9 cellular contexts compared by ENCODE assay signal in genomic region chr1:16903054-16903453, GRCh38. TPM values are rescaled to one million over a fixed set of nuclear protein-coding genes. Genes with fewer than 3 reads are reported as not detected.
A peak's percentile ranks its signal among the peaks of the same experiment; 100 is the strongest.
DNase-seq lines count a peak whose midpoint lies in the region; ATAC-seq lines count a peak whose summit lies in the region.
"Had no signal": no experiment of that assay in that cellular context is flagged by ENCODE, and none has a peak within 500 bp of the region (broad histone marks: within the 10 kb centered on the region; RNA-seq: fewer than 3 reads in every experiment).

No MANE protein-coding gene starts in this region.

- ATAC-seq in activated CD8-positive, alpha-beta memory T cell treated with anti-CD3 and anti-CD28 coated beads, Interleukin-2, amount 10 ng/mL, durations not matched to agents 7 days and 5 days: no peak
- ATAC-seq in HG02642 (IDR thresholded peaks at IDR 0.05; ENCODE audit: poor library complexity, unreplicated experiment): no peak

- H3K27me3 ChIP-seq in subcutaneous abdominal adipose tissue (ENCODE audit: control insufficient read depth in 5 of 5, insufficient read depth in 4 of 5, low read length in 5 of 5): no peaks in the 10 kb centered on the region

- no peaks in the 10 kb centered on the region for H3K36me3 ChIP-seq in subcutaneous abdominal adipose tissue (ENCODE audit: control insufficient read depth in 5 of 5, insufficient read depth in 5 of 5, low read length in 5 of 5)

- H3K4me3 Mint-ChIP-seq in activated CD8-positive, alpha-beta memory T cell treated with anti-CD3 and anti-CD28 coated beads, Interleukin-2, amount 10 ng/mL, durations not matched to agents 7 days and 5 days: peak overlapping the region; percentile 25

- no peak overlapping the region for H3K4me3 ChIP-seq in subcutaneous abdominal adipose tissue (ENCODE audit: low read depth in 1 of 5, low read length in 5 of 5)

- no peak for DNase-seq in activated CD8-positive, alpha-beta memory T cell treated with anti-CD3 and anti-CD28 coated beads, Interleukin-2, amount 10 ng/mL, durations not matched to agents 7 days and 5 days
- DNase-seq in activated CD8-positive, alpha-beta memory T cell treated with anti-CD3 and anti-CD28 coated beads, Interleukin-2, amount 50 U/mL, for 4 hours: no peak
- DNase-seq in RPMI7951 (ENCODE audit: low read depth) (peak; percentile 52), fibroblast of peridontal ligament (ENCODE audit: extremely low read depth) (peak; percentile 80), cerebellar cortex (ENCODE audit: low spot score) (no peak), NCI-H1105 (lab: John Stamatoyannopoulos, UW) (no peak)
- DNase-seq: COR-L47 had no signal

- peaks cover 0 to 6% (median 0%) of the 10 kb centered on the region in 5 donors for H3K9me3 ChIP-seq in subcutaneous abdominal adipose tissue (ENCODE audit: control insufficient read depth in 5 of 5, low read length in 5 of 5)

- H3K27ac Mint-ChIP-seq in activated CD8-positive, alpha-beta memory T cell treated with anti-CD3 and anti-CD28 coated beads, Interleukin-2, amount 10 ng/mL, durations not matched to agents 7 days and 5 days: no peak overlapping the region

- CTCF ChIA-PET in activated CD8-positive, alpha-beta memory T cell treated with anti-CD3 and anti-CD28 coated beads, Interleukin-2, amount 10 ng/mL, durations not matched to agents 7 days and 5 days (lab: Charles Lee): interaction anchor here (1.1 to 1.5 kb wide), 4 partner anchors 14 to 290 kb away, joined by 3 read pairs; partner anchors contain the start of gene NBPF1

- H3K4me1 Mint-ChIP-seq in activated CD8-positive, alpha-beta memory T cell treated with anti-CD3 and anti-CD28 coated beads, Interleukin-2, amount 10 ng/mL, durations not matched to agents 7 days and 5 days: peaks cover 35% of the 10 kb centered on the region

- no peaks in the 10 kb centered on the region for H3K9me3 Mint-ChIP-seq in activated CD8-positive, alpha-beta memory T cell treated with anti-CD3 and anti-CD28 coated beads, Interleukin-2, amount 10 ng/mL, durations not matched to agents 7 days and 5 days (ENCODE audit: low read depth)

- peak overlapping the region; percentile 99 for H3K27ac ChIP-seq in subcutaneous abdominal adipose tissue (ENCODE audit: low read depth, low read length)

- peaks cover 4% of the 10 kb centered on the region for H3K27me3 Mint-ChIP-seq in activated CD8-positive, alpha-beta memory T cell treated with anti-CD3 and anti-CD28 coated beads, Interleukin-2, amount 10 ng/mL, durations not matched to agents 7 days and 5 days

- H3K9ac ChIP-seq in subcutaneous abdominal adipose tissue (ENCODE audit: low read length in 5 of 5): no peak overlapping the region

- H3K36me3 Mint-ChIP-seq in activated CD8-positive, alpha-beta memory T cell treated with anti-CD3 and anti-CD28 coated beads, Interleukin-2, amount 10 ng/mL, durations not matched to agents 7 days and 5 days: no peaks in the 10 kb centered on the region

- H3K4me1 ChIP-seq in subcutaneous abdominal adipose tissue (ENCODE audit: control insufficient read depth in 5 of 5, insufficient read depth in 5 of 5, low read length in 5 of 5): peaks cover 7 to 20% (median 17%) of the 10 kb centered on the region in 5 donors

RNA-seq across cellular contexts. Expression of gene RNU1-2, which starts 7.3 kb away (rescaled TPM):
- 1,000 to 10,000 TPM in 1 of 2 experiments, 100 to 1,000 TPM in 1; 922 to 3,744 TPM for total RNA-seq in activated CD8-positive, alpha-beta memory T cell treated with anti-CD3 and anti-CD28 coated beads, Interleukin-2, amount 10 ng/mL, durations not matched to agents 7 days and 5 days
- under 0.01 TPM in 1 of 2 replicates, not detected in the other for total RNA-seq in RPMI7951 (2014; rRNA removed; shearing (Covaris generic))

RNA-seq across cellular contexts. Expression of gene CROCC, which starts 18.7 kb away (rescaled TPM):
- 10 to 100 TPM; 20.5 to 26.6 TPM for total RNA-seq in activated CD8-positive, alpha-beta memory T cell treated with anti-CD3 and anti-CD28 coated beads, Interleukin-2, amount 10 ng/mL, durations not matched to agents 7 days and 5 days
- total RNA-seq in RPMI7951 (2014; rRNA removed; shearing (Covaris generic)): 5.4 and 5.6 TPM in 2 replicates

Comparison
In these comparisons a context has a peak if more than half of its experiments do, and no peak if none do; other contexts are left out.
1. DNase-seq: peak in RPMI7951 (single experiment) and fibroblast of peridontal ligament (single experiment); none in activated CD8-positive, alpha-beta memory T cell treated with anti-CD3 and anti-CD28 coated beads, Interleukin-2, amount 10 ng/mL, durations not matched to agents 7 days and 5 days (single experiment), activated CD8-positive, alpha-beta memory T cell treated with anti-CD3 and anti-CD28 coated beads, Interleukin-2, amount 50 U/mL, for 4 hours (single experiment), cerebellar cortex (single experiment) and NCI-H1105 (single experiment).
2. RNA of gene RNU1-2, which starts 7.3 kb away (total RNA-seq): 922 to 3,744 TPM in activated CD8-positive, alpha-beta memory T cell treated with anti-CD3 and anti-CD28 coated beads, Interleukin-2, amount 10 ng/mL, durations not matched to agents 7 days and 5 days; under 0.01 TPM in RPMI7951; every median in the first group is over 100 times any median in the second.